ENCODE assay signal across 8 cellular contexts in genomic region chr6:145964948-145965366, GRCh38. TPM values are rescaled to one million over a fixed set of nuclear protein-coding genes. Genes with fewer than 3 reads are reported as not detected.
DNase-seq lines count a peak whose midpoint lies in the region; ATAC-seq and TF ChIP-seq lines count a peak whose summit lies in the region.

No MANE protein-coding gene starts in this region.

- peaks cover 11% of the 10 kb centered on the region for H3K27me3 Mint-ChIP-seq in nephron progenitor cell (ENCODE audit: low read depth, poor library complexity)

- peak overlapping the region; percentile 95 for H3K4me3 Mint-ChIP-seq in nephron progenitor cell

- peaks cover 23% of the 10 kb centered on the region for H3K4me1 Mint-ChIP-seq in nephron progenitor cell

- no peaks in the 10 kb centered on the region for H3K9me3 ChIP-seq in OCI-LY1 (ENCODE audit: low read length)

- peak overlapping the region; percentile 42 for H3K27ac ChIP-seq in OCI-LY1 (ENCODE audit: low read depth, low read length, poor library complexity, severe bottlenecking)

- ATAC-seq in GM19395 (IDR thresholded peaks at IDR 0.05; ENCODE audit: unreplicated experiment), result no peak

- DNase-seq in G401 (ENCODE audit: low spot score) (peak; percentile 42), dermis blood vessel endothelial cell (peak; percentile 21), nephron progenitor cell (no peak), retina (no peak), AML-193 (lab: John Stamatoyannopoulos, UW) (no peak)
- no peak for DNase-seq in activated CD4-positive, CD25-positive, alpha-beta regulatory T cell (lab: John Stamatoyannopoulos, UW)

- H3K36me3 ChIP-seq in OCI-LY1 (ENCODE audit: insufficient read depth, low read length), result no peaks in the 10 kb centered on the region

- H4K20me1 ChIP-seq in OCI-LY1 (ENCODE audit: insufficient read depth, low read length), result no peaks in the 10 kb centered on the region

- no peaks in the 10 kb centered on the region for H3K9me2 ChIP-seq in OCI-LY1 (ENCODE audit: low read depth, low read length)

- H3F3A ChIP-seq in OCI-LY1 (ENCODE audit: insufficient read depth, low read length), result no peaks in the 10 kb centered on the region

- peaks cover 38% of the 10 kb centered on the region for H3K79me2 ChIP-seq in OCI-LY1 (ENCODE audit: insufficient read depth, low read length)

- in situ Hi-C loops in G401 (cut with HindIII; ENCODE audit: low sequenced_read_pairs), result no loop called here

- H3K36me3 Mint-ChIP-seq in nephron progenitor cell (ENCODE audit: low read depth), result peaks cover 11% of the 10 kb centered on the region

- peak overlapping the region; percentile 100 for H3K27ac Mint-ChIP-seq in nephron progenitor cell

- peak overlapping the region; percentile 94 for H2AFZ ChIP-seq in OCI-LY1 (ENCODE audit: low read length)

- TF ChIP-seq CTCF in OCI-LY1 (IDR thresholded peaks at IDR 0.05; ENCODE audit: low read length) (no peak), nephron progenitor cell (IDR thresholded peaks at IDR 0.05) (no peak)

- H3K4me1 ChIP-seq in OCI-LY1 (ENCODE audit: insufficient read depth, low read length, severe bottlenecking), result peaks cover 27% of the 10 kb centered on the region

- H3K9me3 Mint-ChIP-seq in nephron progenitor cell, result peaks cover 9% of the 10 kb centered on the region

- H3K9ac ChIP-seq in OCI-LY1 (ENCODE audit: low read length), result peak overlapping the region; percentile 85

- H3K4me2 ChIP-seq in OCI-LY1 (ENCODE audit: low read length), result peak overlapping the region; percentile 86

- H3K4me3 ChIP-seq in OCI-LY1 (ENCODE audit: low read depth, low read length, poor library complexity, severe bottlenecking), result peak overlapping the region; percentile 91

- H3K27me3 ChIP-seq in OCI-LY1 (ENCODE audit: insufficient read depth, low read length), result no peaks in the 10 kb centered on the region

RNA-seq across cellular contexts. Expression of gene SHPRH, which starts 0.8 kb away (rescaled TPM):
- 7.0 and 14.1 TPM in 2 replicates for total RNA-seq in G401 (2014; rRNA removed; shearing (Covaris generic))
- total RNA-seq in dermis blood vessel endothelial cell, result 15.5 and 16.8 TPM in 2 replicates

Comparison
In these comparisons a context has a peak if more than half of its experiments do, and no peak if none do; other contexts are left out.
1. DNase-seq: peak in G401 (single experiment) and dermis blood vessel endothelial cell (single experiment); none in nephron progenitor cell (single experiment), retina (single experiment), AML-193 (0 of 2) and activated CD4-positive, CD25-positive, alpha-beta regulatory T cell (0 of 4).